ENCODE assay signal across 8 cellular contexts in genomic region chr17:40062347-40063033, GRCh38. TPM values are rescaled to one million over a fixed set of nuclear protein-coding genes. Genes with fewer than 3 reads are reported as not detected.
DNase-seq lines count a peak whose midpoint lies in the region; ATAC-seq and TF ChIP-seq lines count a peak whose summit lies in the region.

Gene THRA, plus strand, starts transcription at chr17:40062965. Its CDS starts 11,524 bp downstream, at chr17:40074489.

- H3K36me3 ChIP-seq in MG63, result no peaks in the 10 kb centered on the region
- no peaks in the 10 kb centered on the region for H3K36me3 ChIP-seq in kidney epithelial cell (ENCODE audit: control insufficient read depth, insufficient read depth, low read length)

- TF ChIP-seq CTCF in CD14-positive monocyte (IDR thresholded peaks at IDR 0.05) (peak; percentile 11), kidney epithelial cell (IDR thresholded peaks at IDR 0.05; ENCODE audit: insufficient read depth, low read length, poor library complexity, severe bottlenecking) (no peak)

- DNase-seq in CD14-positive monocyte (ENCODE audit: low spot score) (no peak), MG63 (peak; percentile 79), cerebellum (ENCODE audit: low spot score) (peak; percentile 92), kidney epithelial cell (ENCODE audit: low read depth) (no peak), NCI-H2107 (lab: John Stamatoyannopoulos, UW) (no peak)
- DNase-seq in activated CD4-positive, alpha-beta T cell treated with anti-CD3 and anti-CD28 coated beads for 24 hours (ENCODE audit: low read depth in 2 of 2), result peak; percentile 44 to 48
- DNase-seq in stimulated activated CD4-positive, alpha-beta T cell treated with anti-CD3 and anti-CD28 coated beads, Interleukin-12 subunit alpha, Interleukin-12 subunit beta, amount 100 ng/mL, for 4 hours, result peak; percentile 68

- peak within 1 kb of the TSS; percentile 84 to 90 for H3K4me3 Mint-ChIP-seq in CD14-positive monocyte

- H3K27me3 Mint-ChIP-seq in CD14-positive monocyte (ENCODE audit: low read depth in 3 of 3), result peaks cover 9 to 10% (median 9%) of the 10 kb centered on the region in 3 donors

- peak; percentile 53 for ATAC-seq in GM21367 (IDR thresholded peaks at IDR 0.05; ENCODE audit: unreplicated experiment)

- H3K36me3 Mint-ChIP-seq in CD14-positive monocyte, result peaks cover 3 to 6% of the 10 kb centered on the region in 2 donors

- no peaks in the 10 kb centered on the region for H3K9me3 ChIP-seq in MG63

- H3K9me3 Mint-ChIP-seq in CD14-positive monocyte, result peaks cover 0 to 2% (median 0%) of the 10 kb centered on the region in 7 donors

- H3K4me3 ChIP-seq in MG63 (peak within 1 kb of the TSS; percentile 98), kidney epithelial cell (ENCODE audit: low read depth, low read length) (peak within 1 kb of the TSS; percentile 94)

- peaks cover 49% of the 10 kb centered on the region for H3K4me1 Mint-ChIP-seq in CD14-positive monocyte

- peak within 1 kb of the TSS; percentile 77 to 92 (median 88) for H3K27ac Mint-ChIP-seq in CD14-positive monocyte

- no peaks in the 10 kb centered on the region for H3K27me3 ChIP-seq in MG63
- peaks cover 16% of the 10 kb centered on the region for H3K27me3 ChIP-seq in kidney epithelial cell (ENCODE audit: control insufficient read depth, insufficient read depth, low read length)

- intact Hi-C loops in CD14-positive monocyte (cut with micrococcal nuclease), result loop anchor here (2.0 to 5.0 kb wide), 4 partner anchors 35 to 105 kb away; no protein-coding TSS in a partner anchor

RNA-seq across cellular contexts. Expression of gene THRA, which starts in this region (rescaled TPM):
- 1 to 10 TPM; 2.5 to 3.8 TPM for polyA plus RNA-seq in CD14-positive monocyte
- total RNA-seq in MG63 (2014; rRNA removed; shearing (Covaris generic); ENCODE audit: low replicate concordance), result 11.5 and 18.1 TPM in 2 replicates
- total RNA-seq in cerebellum (69.7 TPM), kidney epithelial cell (5.3 and 7.1 TPM in 2 replicates)

Comparison
In these comparisons a context has a peak if more than half of its experiments do, and no peak if none do; other contexts are left out.
1. DNase-seq: peak in MG63 (single experiment), activated CD4-positive, alpha-beta T cell treated with anti-CD3 and anti-CD28 coated beads for 24 hours (2 of 2), cerebellum (single experiment) and stimulated activated CD4-positive, alpha-beta T cell treated with anti-CD3 and anti-CD28 coated beads, Interleukin-12 subunit alpha, Interleukin-12 subunit beta, amount 100 ng/mL, for 4 hours (single experiment); none in CD14-positive monocyte (single experiment), kidney epithelial cell (single experiment) and NCI-H2107 (single experiment).